22 cellular contexts compared by ENCODE assay signal in genomic region chr4:13368262-13368661, GRCh38.
A peak's percentile ranks its signal among the peaks of the same experiment; 100 is the strongest.
DNase-seq lines count a peak whose midpoint lies in the region; ATAC-seq and TF ChIP-seq lines count a peak whose summit lies in the region.
"Had no signal": no experiment of that assay in that cellular context is flagged by ENCODE, and none has a peak within 500 bp of the region (broad histone marks: within the 10 kb centered on the region; RNA-seq: fewer than 3 reads in every experiment).

No MANE protein-coding gene starts in this region.

- TF ChIP-seq CTCF in NB4 (IDR thresholded peaks at IDR 0.05; ENCODE audit: low read depth, low read length) = no peak
- TF ChIP-seq CTCF in fibroblast of villous mesenchyme (IDR thresholded peaks at IDR 0.05; ENCODE audit: insufficient read depth, low read depth, low read length) = no peak
- no peak for TF ChIP-seq CTCF in foreskin keratinocyte (conservative IDR thresholded peaks at IDR 0.05)

- H3K27ac ChIP-seq in foreskin keratinocyte = no peak overlapping the region

- H3K4me1 ChIP-seq in foreskin keratinocyte = peaks cover 6% of the 10 kb centered on the region

- ATAC-seq in GM21529 (IDR thresholded peaks at IDR 0.05; ENCODE audit: unreplicated experiment) (no peak), GM18873 (IDR thresholded peaks at IDR 0.05; ENCODE audit: low FRiP score, unreplicated experiment) (no peak), HG03045 (IDR thresholded peaks at IDR 0.05; ENCODE audit: unreplicated experiment) (no peak), foreskin keratinocyte (no peak)

- no peaks in the 10 kb centered on the region for H3K27me3 ChIP-seq in foreskin keratinocyte

- TF ChIP-seq POLR2A in NB4 (IDR thresholded peaks at IDR 0.05; ENCODE audit: extremely low read depth, insufficient read length) = no peak

- H3K4me3 ChIP-seq in NB4 (ENCODE audit: low read depth, low read length) (no peak overlapping the region), fibroblast of villous mesenchyme (ENCODE audit: low read depth, low read length) (no peak overlapping the region)

- DNase-seq in EH (ENCODE audit: low read depth) (peak; percentile 16), NB4 (ENCODE audit: low read depth) (peak; percentile 11), astrocyte of the hippocampus (ENCODE audit: low read depth, low spot score) (peak; percentile 41), fibroblast of villous mesenchyme (ENCODE audit: low read depth) (peak; percentile 54), foreskin keratinocyte (no peak)
- DNase-seq: C1 segment of cervical spinal cord; DMS79 treated with DMSO at 0.1 percent for 48 hours; H7; HFFc6; KBM-7; NCI-H1048; NCI-H146; NCI-H2081; NCI-H2171 treated with DMSO at 0.1 percent for 48 hours; NCI-H446 treated with DMSO at 0.1 percent for 48 hours; NCI-H69; NK-92 treated with Interleukin-12 subunit alpha and Interleukin-12 subunit beta, amount 100 ng/mL, for 24 hours; SHP77; SK-N-SH had no signal

Comparison
In these comparisons a context has a peak if more than half of its experiments do, and no peak if none do; other contexts are left out.
1. DNase-seq: peak in EH (single experiment), NB4 (single experiment), astrocyte of the hippocampus (single experiment) and fibroblast of villous mesenchyme (single experiment); none in foreskin keratinocyte (0 of 2).